2 cellular contexts compared by ENCODE assay signal in the genomic region with DNA sequence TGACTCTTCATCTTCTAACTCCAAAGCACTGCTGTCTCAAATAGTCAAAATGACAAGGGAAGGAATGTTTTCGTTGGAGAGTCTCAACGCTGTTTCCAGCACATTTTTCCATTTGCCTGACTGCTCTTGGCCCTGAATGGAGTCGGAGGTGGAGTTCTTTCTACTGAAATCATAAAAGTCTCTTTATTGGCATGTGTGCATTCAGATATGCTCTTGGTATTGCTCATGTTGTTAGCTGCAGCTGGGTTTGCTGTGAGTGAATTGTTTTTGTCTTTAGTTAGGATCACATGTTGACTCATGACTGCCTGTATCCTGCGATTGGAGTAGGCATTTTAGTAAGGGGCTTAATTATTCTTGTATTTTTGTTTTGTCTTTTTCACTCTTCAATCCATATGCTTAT.
TF ChIP-seq lines count a peak whose summit lies in the region.

No MANE protein-coding gene starts in this region.

TF ChIP-seq in IMR-90, 13 proteins besides CTCF, POLR2A, EP300 and RAD21:
- no peak for TF ChIP-seq SMC3 (IDR thresholded peaks at IDR 0.05; ENCODE audit: low read depth, low read length)
- peak; percentile 33; the same call in 1 of the 2 replicates for TF ChIP-seq USF2 (IDR thresholded peaks at IDR 0.05; ENCODE audit: low read depth, low read length)

TF ChIP-seq in endothelial cell of umbilical vein, 7 proteins besides CTCF, POLR2A, EP300 and RAD21:
- no peak for TF ChIP-seq MAX (IDR thresholded peaks at IDR 0.05; ENCODE audit: insufficient read depth, insufficient read length)
- peak; percentile 14 for TF ChIP-seq FOS (IDR thresholded peaks at IDR 0.05; ENCODE audit: borderline replicate concordance, insufficient read depth, low read length)
- no peak for TF ChIP-seq EZH2 (IDR thresholded peaks at IDR 0.05; ENCODE audit: borderline replicate concordance, low read depth, low read length, severe bottlenecking)
- peak; percentile 54 for TF ChIP-seq JUN (IDR thresholded peaks at IDR 0.05; ENCODE audit: borderline replicate concordance, insufficient read depth, insufficient read length, low read depth)
